ENCODE assay signal across 2 cellular contexts in the genomic region with DNA sequence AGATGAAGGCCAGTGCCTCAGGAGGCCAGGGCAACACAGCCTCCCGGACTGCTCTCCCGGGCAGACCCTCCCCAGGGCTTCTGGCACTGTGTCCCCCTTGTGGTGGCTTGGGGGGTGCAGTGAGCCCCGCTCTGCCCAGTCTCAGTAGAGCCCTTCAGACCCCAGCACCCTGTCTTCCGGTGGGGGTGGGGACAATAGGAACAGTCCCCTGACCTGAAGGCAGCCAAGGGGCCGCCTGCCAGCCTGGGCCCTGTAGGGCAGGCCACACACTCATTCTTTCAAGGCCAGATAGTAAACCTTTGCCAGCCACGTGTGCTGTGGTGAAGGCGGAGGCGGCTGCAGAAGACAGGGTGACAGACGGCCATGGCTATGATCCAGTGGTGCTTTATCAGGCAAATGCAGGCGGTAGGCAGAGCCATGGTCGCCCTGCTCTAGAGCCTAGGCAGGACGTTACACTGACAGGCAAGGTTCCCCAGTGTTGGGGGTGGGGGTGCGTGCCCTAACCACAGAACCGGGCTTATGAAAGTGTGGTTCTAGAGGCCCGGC.
TF ChIP-seq lines count a peak whose summit lies in the region.

No MANE protein-coding gene starts in this region.

TF ChIP-seq in IMR-90, 13 proteins besides CTCF, POLR2A, EP300 and RAD21:
- TF ChIP-seq MAZ (IDR thresholded peaks at IDR 0.05; ENCODE audit: borderline replicate concordance, low read depth, low read length) (no peak), CHD1 (IDR thresholded peaks at IDR 0.05; ENCODE audit: low read depth, low read length) (no peak), MAFK (IDR thresholded peaks at IDR 0.05; ENCODE audit: low read depth, low read length) (no peak), NFE2L2 (IDR thresholded peaks at IDR 0.05; ENCODE audit: low read depth, low read length) (no peak)

TF ChIP-seq in K562, 482 proteins besides CTCF, POLR2A, EP300 and RAD21 (continues in another document):
- TF ChIP-seq MCM3 (IDR thresholded peaks at IDR 0.05) = no peak
- no peak for TF ChIP-seq PCBP2 (IDR thresholded peaks at IDR 0.05; ENCODE audit: low read depth, low read length, poor library complexity, severe bottlenecking)
- TF ChIP-seq, protein P1, sequence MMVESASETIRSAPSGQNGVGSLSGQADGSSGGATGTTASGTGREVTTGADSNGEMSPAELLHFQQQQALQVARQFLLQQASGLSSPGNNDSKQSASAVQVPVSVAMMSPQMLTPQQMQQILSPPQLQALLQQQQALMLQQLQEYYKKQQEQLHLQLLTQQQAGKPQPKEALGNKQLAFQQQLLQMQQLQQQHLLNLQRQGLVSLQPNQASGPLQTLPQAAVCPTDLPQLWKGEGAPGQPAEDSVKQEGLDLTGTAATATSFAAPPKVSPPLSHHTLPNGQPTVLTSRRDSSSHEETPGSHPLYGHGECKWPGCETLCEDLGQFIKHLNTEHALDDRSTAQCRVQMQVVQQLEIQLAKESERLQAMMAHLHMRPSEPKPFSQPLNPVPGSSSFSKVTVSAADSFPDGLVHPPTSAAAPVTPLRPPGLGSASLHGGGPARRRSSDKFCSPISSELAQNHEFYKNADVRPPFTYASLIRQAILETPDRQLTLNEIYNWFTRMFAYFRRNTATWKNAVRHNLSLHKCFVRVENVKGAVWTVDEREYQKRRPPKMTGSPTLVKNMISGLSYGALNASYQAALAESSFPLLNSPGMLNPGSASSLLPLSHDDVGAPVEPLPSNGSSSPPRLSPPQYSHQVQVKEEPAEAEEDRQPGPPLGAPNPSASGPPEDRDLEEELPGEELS (CRISPR knock-in tag; IDR thresholded peaks at IDR 0.05; ENCODE audit: borderline replicate concordance) = no peak
- no peak for TF ChIP-seq SMC3 (conservative IDR thresholded peaks at IDR 0.05; ENCODE audit: insufficient read depth, low read depth, low read length)
- peak; percentile 47; the same call in 1 of the 2 replicates for TF ChIP-seq MTA2 (IDR thresholded peaks at IDR 0.05; ENCODE audit: low read depth)
- TF ChIP-seq PTBP1 (IDR thresholded peaks at IDR 0.05; ENCODE audit: low read depth, low read length) = no peak
- TF ChIP-seq, protein P2, sequence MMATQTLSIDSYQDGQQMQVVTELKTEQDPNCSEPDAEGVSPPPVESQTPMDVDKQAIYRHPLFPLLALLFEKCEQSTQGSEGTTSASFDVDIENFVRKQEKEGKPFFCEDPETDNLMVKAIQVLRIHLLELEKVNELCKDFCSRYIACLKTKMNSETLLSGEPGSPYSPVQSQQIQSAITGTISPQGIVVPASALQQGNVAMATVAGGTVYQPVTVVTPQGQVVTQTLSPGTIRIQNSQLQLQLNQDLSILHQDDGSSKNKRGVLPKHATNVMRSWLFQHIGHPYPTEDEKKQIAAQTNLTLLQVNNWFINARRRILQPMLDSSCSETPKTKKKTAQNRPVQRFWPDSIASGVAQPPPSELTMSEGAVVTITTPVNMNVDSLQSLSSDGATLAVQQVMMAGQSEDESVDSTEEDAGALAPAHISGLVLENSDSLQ (IDR thresholded peaks at IDR 0.05) = peak; percentile 70; the same call in 1 of the 2 replicates
- TF ChIP-seq, protein P3, sequence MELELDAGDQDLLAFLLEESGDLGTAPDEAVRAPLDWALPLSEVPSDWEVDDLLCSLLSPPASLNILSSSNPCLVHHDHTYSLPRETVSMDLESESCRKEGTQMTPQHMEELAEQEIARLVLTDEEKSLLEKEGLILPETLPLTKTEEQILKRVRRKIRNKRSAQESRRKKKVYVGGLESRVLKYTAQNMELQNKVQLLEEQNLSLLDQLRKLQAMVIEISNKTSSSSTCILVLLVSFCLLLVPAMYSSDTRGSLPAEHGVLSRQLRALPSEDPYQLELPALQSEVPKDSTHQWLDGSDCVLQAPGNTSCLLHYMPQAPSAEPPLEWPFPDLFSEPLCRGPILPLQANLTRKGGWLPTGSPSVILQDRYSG (tag; conservative IDR thresholded peaks at IDR 0.05; ENCODE audit: low read depth) = no peak
- no peak for TF ChIP-seq ZNF217 (CRISPR knock-in tag; IDR thresholded peaks at IDR 0.05)
- no peak for TF ChIP-seq POLR3A (IDR thresholded peaks at IDR 0.05; ENCODE audit: borderline replicate concordance, extremely low read depth, insufficient read depth, insufficient read length)
- TF ChIP-seq, protein P4, sequence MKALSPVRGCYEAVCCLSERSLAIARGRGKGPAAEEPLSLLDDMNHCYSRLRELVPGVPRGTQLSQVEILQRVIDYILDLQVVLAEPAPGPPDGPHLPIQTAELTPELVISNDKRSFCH (CRISPR knock-in tag; IDR thresholded peaks at IDR 0.05) = no peak
- TF ChIP-seq, protein P4 (tag; IDR thresholded peaks at IDR 0.05) = no peak
- TF ChIP-seq, protein P5, sequence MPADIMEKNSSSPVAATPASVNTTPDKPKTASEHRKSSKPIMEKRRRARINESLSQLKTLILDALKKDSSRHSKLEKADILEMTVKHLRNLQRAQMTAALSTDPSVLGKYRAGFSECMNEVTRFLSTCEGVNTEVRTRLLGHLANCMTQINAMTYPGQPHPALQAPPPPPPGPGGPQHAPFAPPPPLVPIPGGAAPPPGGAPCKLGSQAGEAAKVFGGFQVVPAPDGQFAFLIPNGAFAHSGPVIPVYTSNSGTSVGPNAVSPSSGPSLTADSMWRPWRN (IDR thresholded peaks at IDR 0.05; ENCODE audit: low read depth) = no peak
- peak; percentile 88 for TF ChIP-seq NFIC (IDR thresholded peaks at IDR 0.05)
- no peak for TF ChIP-seq COPS2 (conservative IDR thresholded peaks at IDR 0.05)
- peak; percentile 31; a peak in 2 of 4 replicates for TF ChIP-seq TRIM24 (IDR thresholded peaks at IDR 0.05)
- peak; percentile 94 for TF ChIP-seq TCF3 (CRISPR knock-in tag; IDR thresholded peaks at IDR 0.05)
- TF ChIP-seq, protein P6, sequence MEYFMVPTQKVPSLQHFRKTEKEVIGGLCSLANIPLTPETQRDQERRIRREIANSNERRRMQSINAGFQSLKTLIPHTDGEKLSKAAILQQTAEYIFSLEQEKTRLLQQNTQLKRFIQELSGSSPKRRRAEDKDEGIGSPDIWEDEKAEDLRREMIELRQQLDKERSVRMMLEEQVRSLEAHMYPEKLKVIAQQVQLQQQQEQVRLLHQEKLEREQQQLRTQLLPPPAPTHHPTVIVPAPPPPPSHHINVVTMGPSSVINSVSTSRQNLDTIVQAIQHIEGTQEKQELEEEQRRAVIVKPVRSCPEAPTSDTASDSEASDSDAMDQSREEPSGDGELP (CRISPR knock-in tag; IDR thresholded peaks at IDR 0.05; ENCODE audit: borderline replicate concordance) = peak; percentile 47; the same call in 1 of the 2 replicates
- TF ChIP-seq RAD51 (IDR thresholded peaks at IDR 0.05; ENCODE audit: borderline replicate concordance, low read depth) = peak; percentile 11; the same call in 1 of the 2 replicates
- TF ChIP-seq MEIS2 (IDR thresholded peaks at IDR 0.05; ENCODE audit: partially characterized antibody) = peak; percentile 80
- 0 out of 2 replicates have a peak, but pooled peaks have one; percentile 36 for TF ChIP-seq SMAD4 (CRISPR knock-in tag; conservative IDR thresholded peaks at IDR 0.05)
- TF ChIP-seq RBM34 (IDR thresholded peaks at IDR 0.05; ENCODE audit: borderline replicate concordance, insufficient read depth, low read length) = no peak
- TF ChIP-seq, protein P7, sequence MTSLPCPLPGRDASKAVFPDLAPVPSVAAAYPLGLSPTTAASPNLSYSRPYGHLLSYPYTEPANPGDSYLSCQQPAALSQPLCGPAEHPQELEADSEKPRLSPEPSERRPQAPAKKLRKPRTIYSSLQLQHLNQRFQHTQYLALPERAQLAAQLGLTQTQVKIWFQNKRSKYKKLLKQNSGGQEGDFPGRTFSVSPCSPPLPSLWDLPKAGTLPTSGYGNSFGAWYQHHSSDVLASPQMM (CRISPR knock-in tag; IDR thresholded peaks at IDR 0.05) = no peak
- TF ChIP-seq GATAD2A (IDR thresholded peaks at IDR 0.05) = no peak
- TF ChIP-seq, protein P8, sequence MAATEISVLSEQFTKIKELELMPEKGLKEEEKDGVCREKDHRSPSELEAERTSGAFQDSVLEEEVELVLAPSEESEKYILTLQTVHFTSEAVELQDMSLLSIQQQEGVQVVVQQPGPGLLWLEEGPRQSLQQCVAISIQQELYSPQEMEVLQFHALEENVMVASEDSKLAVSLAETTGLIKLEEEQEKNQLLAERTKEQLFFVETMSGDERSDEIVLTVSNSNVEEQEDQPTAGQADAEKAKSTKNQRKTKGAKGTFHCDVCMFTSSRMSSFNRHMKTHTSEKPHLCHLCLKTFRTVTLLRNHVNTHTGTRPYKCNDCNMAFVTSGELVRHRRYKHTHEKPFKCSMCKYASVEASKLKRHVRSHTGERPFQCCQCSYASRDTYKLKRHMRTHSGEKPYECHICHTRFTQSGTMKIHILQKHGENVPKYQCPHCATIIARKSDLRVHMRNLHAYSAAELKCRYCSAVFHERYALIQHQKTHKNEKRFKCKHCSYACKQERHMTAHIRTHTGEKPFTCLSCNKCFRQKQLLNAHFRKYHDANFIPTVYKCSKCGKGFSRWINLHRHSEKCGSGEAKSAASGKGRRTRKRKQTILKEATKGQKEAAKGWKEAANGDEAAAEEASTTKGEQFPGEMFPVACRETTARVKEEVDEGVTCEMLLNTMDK (IDR thresholded peaks at IDR 0.05; ENCODE audit: borderline replicate concordance, insufficient read depth, low read depth, low read length, poor library complexity, severe bottlenecking) = peak; percentile 46
- TF ChIP-seq, protein P9, sequence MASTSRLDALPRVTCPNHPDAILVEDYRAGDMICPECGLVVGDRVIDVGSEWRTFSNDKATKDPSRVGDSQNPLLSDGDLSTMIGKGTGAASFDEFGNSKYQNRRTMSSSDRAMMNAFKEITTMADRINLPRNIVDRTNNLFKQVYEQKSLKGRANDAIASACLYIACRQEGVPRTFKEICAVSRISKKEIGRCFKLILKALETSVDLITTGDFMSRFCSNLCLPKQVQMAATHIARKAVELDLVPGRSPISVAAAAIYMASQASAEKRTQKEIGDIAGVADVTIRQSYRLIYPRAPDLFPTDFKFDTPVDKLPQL (IDR thresholded peaks at IDR 0.05; ENCODE audit: extremely low read depth, insufficient read length) = no peak
- no peak for TF ChIP-seq TAF1 (IDR thresholded peaks at IDR 0.05; ENCODE audit: control insufficient read depth, extremely low read depth, insufficient read depth, low read length, severe bottlenecking)
- no peak for TF ChIP-seq NCOA2 (IDR thresholded peaks at IDR 0.05; ENCODE audit: partially characterized antibody in 2 of 2)
- TF ChIP-seq ZNF121 (CRISPR knock-in tag; conservative IDR thresholded peaks at IDR 0.05) = no peak
- TF ChIP-seq, protein P10, sequence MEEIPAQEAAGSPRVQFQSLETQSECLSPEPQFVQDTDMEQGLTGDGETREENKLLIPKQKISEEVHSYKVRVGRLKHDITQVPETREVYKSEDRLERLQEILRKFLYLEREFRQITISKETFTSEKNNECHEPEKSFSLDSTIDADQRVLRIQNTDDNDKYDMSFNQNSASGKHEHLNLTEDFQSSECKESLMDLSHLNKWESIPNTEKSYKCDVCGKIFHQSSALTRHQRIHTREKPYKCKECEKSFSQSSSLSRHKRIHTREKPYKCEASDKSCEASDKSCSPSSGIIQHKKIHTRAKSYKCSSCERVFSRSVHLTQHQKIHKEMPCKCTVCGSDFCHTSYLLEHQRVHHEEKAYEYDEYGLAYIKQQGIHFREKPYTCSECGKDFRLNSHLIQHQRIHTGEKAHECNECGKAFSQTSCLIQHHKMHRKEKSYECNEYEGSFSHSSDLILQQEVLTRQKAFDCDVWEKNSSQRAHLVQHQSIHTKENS (CRISPR knock-in tag; IDR thresholded peaks at IDR 0.05) = no peak
- TF ChIP-seq CREM (IDR thresholded peaks at IDR 0.05; ENCODE audit: low read depth) = 0 out of 2 replicates have a peak, but pooled peaks have one; percentile 16
- TF ChIP-seq MXI1 (IDR thresholded peaks at IDR 0.05; ENCODE audit: low read depth, low read length) = peak; percentile 71
- TF ChIP-seq BHLHE40 (IDR thresholded peaks at IDR 0.05; ENCODE audit: low read length) = peak; percentile 69; the same call in 1 of the 2 replicates
- TF ChIP-seq MYNN (IDR thresholded peaks at IDR 0.05) = peak; percentile 70
- no peak for TF ChIP-seq MYNN (CRISPR knock-in tag; IDR thresholded peaks at IDR 0.05)
- peak; percentile 90 for TF ChIP-seq CBFA2T3 (IDR thresholded peaks at IDR 0.05)
- TF ChIP-seq GABPB2 (CRISPR knock-in tag; conservative IDR thresholded peaks at IDR 0.05) = no peak
- TF ChIP-seq, protein P11, sequence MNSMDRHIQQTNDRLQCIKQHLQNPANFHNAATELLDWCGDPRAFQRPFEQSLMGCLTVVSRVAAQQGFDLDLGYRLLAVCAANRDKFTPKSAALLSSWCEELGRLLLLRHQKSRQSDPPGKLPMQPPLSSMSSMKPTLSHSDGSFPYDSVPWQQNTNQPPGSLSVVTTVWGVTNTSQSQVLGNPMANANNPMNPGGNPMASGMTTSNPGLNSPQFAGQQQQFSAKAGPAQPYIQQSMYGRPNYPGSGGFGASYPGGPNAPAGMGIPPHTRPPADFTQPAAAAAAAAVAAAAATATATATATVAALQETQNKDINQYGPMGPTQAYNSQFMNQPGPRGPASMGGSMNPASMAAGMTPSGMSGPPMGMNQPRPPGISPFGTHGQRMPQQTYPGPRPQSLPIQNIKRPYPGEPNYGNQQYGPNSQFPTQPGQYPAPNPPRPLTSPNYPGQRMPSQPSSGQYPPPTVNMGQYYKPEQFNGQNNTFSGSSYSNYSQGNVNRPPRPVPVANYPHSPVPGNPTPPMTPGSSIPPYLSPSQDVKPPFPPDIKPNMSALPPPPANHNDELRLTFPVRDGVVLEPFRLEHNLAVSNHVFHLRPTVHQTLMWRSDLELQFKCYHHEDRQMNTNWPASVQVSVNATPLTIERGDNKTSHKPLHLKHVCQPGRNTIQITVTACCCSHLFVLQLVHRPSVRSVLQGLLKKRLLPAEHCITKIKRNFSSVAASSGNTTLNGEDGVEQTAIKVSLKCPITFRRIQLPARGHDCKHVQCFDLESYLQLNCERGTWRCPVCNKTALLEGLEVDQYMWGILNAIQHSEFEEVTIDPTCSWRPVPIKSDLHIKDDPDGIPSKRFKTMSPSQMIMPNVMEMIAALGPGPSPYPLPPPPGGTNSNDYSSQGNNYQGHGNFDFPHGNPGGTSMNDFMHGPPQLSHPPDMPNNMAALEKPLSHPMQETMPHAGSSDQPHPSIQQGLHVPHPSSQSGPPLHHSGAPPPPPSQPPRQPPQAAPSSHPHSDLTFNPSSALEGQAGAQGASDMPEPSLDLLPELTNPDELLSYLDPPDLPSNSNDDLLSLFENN (IDR thresholded peaks at IDR 0.05; ENCODE audit: low read depth in 2 of 2, low read length in 2 of 2) = no peak; a peak in 1 of 4 replicates
- no peak for TF ChIP-seq U2AF1 (optimal IDR thresholded peaks at IDR 0.05; ENCODE audit: low read depth, low read length)
- TF ChIP-seq, protein P12, sequence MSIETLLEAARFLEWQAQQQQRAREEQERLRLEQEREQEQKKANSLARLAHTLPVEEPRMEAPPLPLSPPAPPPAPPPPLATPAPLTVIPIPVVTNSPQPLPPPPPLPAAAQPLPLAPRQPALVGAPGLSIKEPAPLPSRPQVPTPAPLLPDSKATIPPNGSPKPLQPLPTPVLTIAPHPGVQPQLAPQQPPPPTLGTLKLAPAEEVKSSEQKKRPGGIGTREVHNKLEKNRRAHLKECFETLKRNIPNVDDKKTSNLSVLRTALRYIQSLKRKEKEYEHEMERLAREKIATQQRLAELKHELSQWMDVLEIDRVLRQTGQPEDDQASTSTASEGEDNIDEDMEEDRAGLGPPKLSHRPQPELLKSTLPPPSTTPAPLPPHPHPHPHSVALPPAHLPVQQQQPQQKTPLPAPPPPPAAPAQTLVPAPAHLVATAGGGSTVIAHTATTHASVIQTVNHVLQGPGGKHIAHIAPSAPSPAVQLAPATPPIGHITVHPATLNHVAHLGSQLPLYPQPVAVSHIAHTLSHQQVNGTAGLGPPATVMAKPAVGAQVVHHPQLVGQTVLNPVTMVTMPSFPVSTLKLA (conservative IDR thresholded peaks at IDR 0.05) = peak; percentile 85 to 94
- TF ChIP-seq NFIX (CRISPR knock-in tag; IDR thresholded peaks at IDR 0.05; ENCODE audit: low read depth) = no peak
- TF ChIP-seq LARP7 (IDR thresholded peaks at IDR 0.05) = no peak
